Comparison of ENCODE assay signal across 1 cellular context in genomic region chr1:39158330-39159086, GRCh38.
TF ChIP-seq lines count a peak whose summit lies in the region.

No MANE protein-coding gene starts in this region.

TF ChIP-seq in HepG2, 621 proteins besides CTCF, POLR2A, EP300 and RAD21 (continued from another document and continues in another):
- TF ChIP-seq PATZ1 (CRISPR knock-in tag; IDR thresholded peaks at IDR 0.05) (peak; percentile 80), NFYB (CRISPR knock-in tag; IDR thresholded peaks at IDR 0.05) (peak; percentile 73), SALL1 (CRISPR knock-in tag; IDR thresholded peaks at IDR 0.05) (peak; percentile 65; the same call in 1 of the 2 replicates), KAT7 (CRISPR knock-in tag; IDR thresholded peaks at IDR 0.05; ENCODE audit: borderline replicate concordance) (no peak), ZSCAN12 (CRISPR knock-in tag; IDR thresholded peaks at IDR 0.05) (no peak), TAF1 (CRISPR knock-in tag; IDR thresholded peaks at IDR 0.05) (peak; percentile 43; the same call in 1 of the 2 replicates), ZNF883 (CRISPR knock-in tag; IDR thresholded peaks at IDR 0.05; ENCODE audit: not compliant biosample characterization) (peak; percentile 60), RXRB (CRISPR knock-in tag; IDR thresholded peaks at IDR 0.05; ENCODE audit: borderline replicate concordance) (0 out of 2 replicates have a peak, but pooled peaks have one; percentile 22), SP2 (CRISPR knock-in tag; IDR thresholded peaks at IDR 0.05) (peak; percentile 81), ZBTB7B (CRISPR knock-in tag; IDR thresholded peaks at IDR 0.05) (peak; percentile 64), HOXA9 (CRISPR knock-in tag; IDR thresholded peaks at IDR 0.05; ENCODE audit: borderline replicate concordance) (no peak), GFI1 (CRISPR knock-in tag; IDR thresholded peaks at IDR 0.05; ENCODE audit: borderline replicate concordance) (peak; percentile 65; the same call in 1 of the 2 replicates), TEAD3 (CRISPR knock-in tag; optimal IDR thresholded peaks at IDR 0.05; ENCODE audit: borderline replicate concordance) (peak; percentile 80), ZNF598 (CRISPR knock-in tag; IDR thresholded peaks at IDR 0.05; ENCODE audit: borderline replicate concordance) (no peak; the same call in 1 of the 2 replicates), POLR2AphosphoS2 (IDR thresholded peaks at IDR 0.05; ENCODE audit: low read depth, low read length) (peak; percentile 77; the same call in 1 of the 2 replicates), KMT2A (CRISPR knock-in tag; IDR thresholded peaks at IDR 0.05) (peak; percentile 59; the same call in 1 of the 2 replicates), HNF1B (CRISPR knock-in tag; IDR thresholded peaks at IDR 0.05) (peak; percentile 83), ZNF224 (CRISPR knock-in tag; IDR thresholded peaks at IDR 0.05) (0 out of 2 replicates have a peak, but pooled peaks have one; percentile 29), MEIS1 (CRISPR knock-in tag; IDR thresholded peaks at IDR 0.05; ENCODE audit: borderline replicate concordance) (peak; percentile 46; the same call in 1 of the 2 replicates), PBX3 (CRISPR knock-in tag; IDR thresholded peaks at IDR 0.05; ENCODE audit: borderline replicate concordance) (no peak), FOXA3 (CRISPR knock-in tag; IDR thresholded peaks at IDR 0.05) (peak; percentile 75), EEA1 (CRISPR knock-in tag; IDR thresholded peaks at IDR 0.05; ENCODE audit: borderline replicate concordance) (no peak), POGK (CRISPR knock-in tag; conservative IDR thresholded peaks at IDR 0.05) (peak; percentile 62), MAX (IDR thresholded peaks at IDR 0.05) (peak; percentile 61), ZNF431 (CRISPR knock-in tag; IDR thresholded peaks at IDR 0.05; ENCODE audit: borderline replicate concordance, low read depth) (no peak), FUBP1 (CRISPR knock-in tag; IDR thresholded peaks at IDR 0.05; ENCODE audit: borderline replicate concordance) (no peak), KLF6 (CRISPR knock-in tag; IDR thresholded peaks at IDR 0.05) (0 out of 2 replicates have a peak, but pooled peaks have one; percentile 49), HMGXB3 (CRISPR knock-in tag; IDR thresholded peaks at IDR 0.05; ENCODE audit: borderline replicate concordance) (0 out of 2 replicates have a peak, but pooled peaks have one; percentile 31), NR2F6 (IDR thresholded peaks at IDR 0.05) (no peak; the same call in 1 of the 2 replicates), NR2F6 (CRISPR knock-in tag; IDR thresholded peaks at IDR 0.05) (0 out of 2 replicates have a peak, but pooled peaks have one; percentile 26), CREB1 (IDR thresholded peaks at IDR 0.05) (peak; percentile 100), CREB1 (CRISPR knock-in tag; IDR thresholded peaks at IDR 0.05) (peak; percentile 97), CHD4 (IDR thresholded peaks at IDR 0.05; ENCODE audit: borderline replicate concordance, low read length) (peak; percentile 59; the same call in 1 of the 2 replicates), ZSCAN31 (CRISPR knock-in tag; IDR thresholded peaks at IDR 0.05; ENCODE audit: low read depth) (peak; percentile 53; the same call in 1 of the 2 replicates), KDM5B (CRISPR knock-in tag; IDR thresholded peaks at IDR 0.05; ENCODE audit: borderline replicate concordance) (peak; percentile 35; the same call in 1 of the 2 replicates), SAFB2 (CRISPR knock-in tag; IDR thresholded peaks at IDR 0.05; ENCODE audit: borderline replicate concordance, low read depth) (0 out of 2 replicates have a peak, but pooled peaks have one; percentile 59), ZNF644 (CRISPR knock-in tag; IDR thresholded peaks at IDR 0.05; ENCODE audit: low read depth) (peak; percentile 64), ZSCAN5A (CRISPR knock-in tag; IDR thresholded peaks at IDR 0.05; ENCODE audit: borderline replicate concordance) (no peak), RAD51 (IDR thresholded peaks at IDR 0.05; ENCODE audit: borderline replicate concordance) (no peak), BCL6 (CRISPR knock-in tag; IDR thresholded peaks at IDR 0.05) (peak; percentile 42), ZNF652 (CRISPR knock-in tag; IDR thresholded peaks at IDR 0.05; ENCODE audit: borderline replicate concordance, low read depth) (no peak), ZNF34 (CRISPR knock-in tag; IDR thresholded peaks at IDR 0.05; ENCODE audit: borderline replicate concordance) (no peak), CHCHD3 (CRISPR knock-in tag; IDR thresholded peaks at IDR 0.05) (no peak), ZFP91 (CRISPR knock-in tag; IDR thresholded peaks at IDR 0.05; ENCODE audit: borderline replicate concordance) (peak; percentile 83; the same call in 1 of the 2 replicates), NRL (CRISPR knock-in tag; IDR thresholded peaks at IDR 0.05; ENCODE audit: borderline replicate concordance) (no peak), NCOA1 (CRISPR knock-in tag; IDR thresholded peaks at IDR 0.05) (no peak)
